In genomic region chr17:44767493-44767892, GRCh38 we compare ENCODE assay signal across 22 cellular contexts. TPM values are rescaled to one million over a fixed set of nuclear protein-coding genes. Genes with fewer than 3 reads are reported as not detected.
DNase-seq lines count a peak whose midpoint lies in the region; ATAC-seq, FAIRE-seq and TF ChIP-seq lines count a peak whose summit lies in the region.
"Had no signal": no experiment of that assay in that cellular context is flagged by ENCODE, and none has a peak within 500 bp of the region (broad histone marks: within the 10 kb centered on the region; RNA-seq: fewer than 3 reads in every experiment).

No MANE protein-coding gene starts in this region.

- no peaks in the 10 kb centered on the region for H3K79me2 ChIP-seq in K562 (ENCODE audit: control insufficient read depth, insufficient read depth, low read length)

- H4K20me1 ChIP-seq in K562 (replicated peaks; ENCODE audit: control insufficient read depth, insufficient read depth, low read length) = no peaks in the 10 kb centered on the region

- BruUV-seq in K562 (replicated peaks; lab: Mats Ljungman, UMichigan) = no TSS peak

- H3K27me3 ChIP-seq in K562 (ENCODE audit: control insufficient read depth in 2 of 2, insufficient read depth in 2 of 2, low read length in 2 of 2) = peaks cover under 1 to 29% of the 10 kb centered on the region in 2 experiments; a peak in 3 of 5 replicates
- peaks cover 0 to 5% (median 0%) of the 10 kb centered on the region in 3 donors for H3K27me3 ChIP-seq in psoas muscle (ENCODE audit: insufficient read depth in 3 of 3, low read length in 2 of 3)

- no peak overlapping the region for H3K4me3 Mint-ChIP-seq in stimulated activated naive B cell treated with anti-CD40 and anti-IgM and Interleukin-4, amounts not matched to agents 10 μg/mL and 1 μg/mL and 100 μg/mL, for 72 hours
- H3K4me3 Mint-ChIP-seq: CD4-positive, alpha-beta T cell; HFFc6; stimulated activated naive CD8-positive, alpha-beta T cell treated with anti-CD3 and anti-CD28 coated beads, Interleukin-15, Interleukin-2, amounts not matched to agents 100 ng/mL and 50 ng/mL, for 24 hours had no signal

- in situ Hi-C loops in K562 (cut with MboI) = no loop called here

- peak overlapping the region in 1 of 2 experiments; percentile 45; a peak in 2 of 4 replicates for H3K9ac ChIP-seq in K562 (ENCODE audit: insufficient read depth in 1 of 2, low read depth in 2 of 2, low read length in 2 of 2)

- H3K4me1 ChIP-seq in K562 (replicated peaks in 1 of 2; ENCODE audit: control insufficient read depth in 2 of 2, insufficient read depth in 2 of 2, low read length in 2 of 2) (peaks cover 0 to 33% of the 10 kb centered on the region in 2 experiments; a peak in 2 of 5 replicates), psoas muscle (no peaks in the 10 kb centered on the region)
- H3K4me1 ChIP-seq: esophagus muscularis mucosa, sigmoid colon, upper lobe of left lung had no signal

- H3K4me2 ChIP-seq in K562 (ENCODE audit: insufficient read depth, low read length) = no peak overlapping the region

- TF ChIP-seq CTCF in K562 (IDR thresholded peaks at IDR 0.05 in 2 of 3, conservative IDR thresholded peaks at IDR 0.05 in 1 of 3; ENCODE audit: insufficient read depth in 2 of 3, low read depth in 1 of 3, low read length in 3 of 3) = no peak
- no peak for TF ChIP-seq CTCF in psoas muscle (IDR thresholded peaks at IDR 0.05)

- H3K4me3 ChIP-seq in K562 = no peak overlapping the region
- H3K4me3 ChIP-seq in psoas muscle = no peak overlapping the region
- H3K4me3 ChIP-seq: esophagus muscularis mucosa, left ventricle myocardium inferior, sigmoid colon, upper lobe of left lung had no signal

- CTCF ChIA-PET in K562 (lab: Yijun Ruan, JAX; ENCODE audit: low intra/inter-chr PET ratio) = no interaction called here

- intact Hi-C loops in Right ventricle myocardium inferior (cut with DNase I) (no loop called here), cardiac septum (cut with DNase I) (no loop called here), K562 (cut with micrococcal nuclease) (no loop called here), psoas muscle (cut with DNase I) (no loop called here)

- H3K27ac Mint-ChIP-seq in stimulated activated naive B cell treated with anti-CD40 and anti-IgM and Interleukin-4, amounts not matched to agents 10 μg/mL and 1 μg/mL and 100 μg/mL, for 72 hours = peak overlapping the region; percentile 73
- H3K27ac Mint-ChIP-seq: CD4-positive, alpha-beta T cell; HFFc6; stimulated activated naive CD8-positive, alpha-beta T cell treated with anti-CD3 and anti-CD28 coated beads, Interleukin-15, Interleukin-2, amounts not matched to agents 100 ng/mL and 50 ng/mL, for 24 hours had no signal

- H3K9me1 ChIP-seq in K562 (ENCODE audit: control insufficient read depth, insufficient read depth, low read length) = no peaks in the 10 kb centered on the region

- no peak for TF ChIP-seq EP300 in K562 (IDR thresholded peaks at IDR 0.05; ENCODE audit: low read length)

- TF ChIP-seq POLR2A in K562 (conservative IDR thresholded peaks at IDR 0.05) = no peak

- H3K27me3 Mint-ChIP-seq in stimulated activated naive B cell treated with anti-CD40 and anti-IgM and Interleukin-4, amounts not matched to agents 10 μg/mL and 1 μg/mL and 100 μg/mL, for 72 hours = peaks cover 16 to 37% of the 10 kb centered on the region in 2 donors

- DNase-seq in Right ventricle myocardium inferior (ENCODE audit: missing footprints) (peak; percentile 13), cardiac septum (ENCODE audit: low spot score) (no peak), NCI-H146 (lab: John Stamatoyannopoulos, UW) (peak; percentile 81), K562 (ENCODE audit: extremely low read depth in 1 of 4, low spot score in 3 of 4) (no peak), psoas muscle (no peak), H4 (ENCODE audit: low spot score) (no peak), NCI-H1105 treated with DMSO at 0.1 percent for 48 hours (lab: John Stamatoyannopoulos, UW) (no peak)
- no peak for DNase-seq in stimulated activated naive B cell treated with anti-CD40 and anti-IgM and Interleukin-4, amounts not matched to agents 10 μg/mL and 1 μg/mL and 100 μg/mL, for 72 hours
- DNase-seq: ACHN; activated CD4-positive, alpha-beta T cell treated with anti-CD3 and anti-CD28 coated beads for 4 hours; activated gamma-delta T cell; CD4-positive, alpha-beta T cell; DMS79; HFFc6; Kasumi-1; left ventricle myocardium inferior; NCI-H1436; SHP77 treated with DMSO at 0.1 percent for 48 hours; sigmoid colon had no signal

- ATAC-seq in Right ventricle myocardium inferior (no peak), K562 (peak; percentile 13; the same call in 2 of the 3 replicates), psoas muscle (no peak)
- ATAC-seq in stimulated activated naive B cell treated with anti-CD40 and anti-IgM and Interleukin-4, amounts not matched to agents 10 μg/mL and 1 μg/mL and 100 μg/mL, for 72 hours (replicated peaks) = peak; percentile 79 to 80

- no peak overlapping the region for H3K27ac ChIP-seq in K562 (ENCODE audit: extremely low read depth, low read depth, low read length)
- H3K27ac ChIP-seq in psoas muscle = no peak overlapping the region
- H3K27ac ChIP-seq: esophagus muscularis mucosa, left ventricle myocardium inferior, sigmoid colon, upper lobe of left lung had no signal

- peaks cover 5 to 16% of the 10 kb centered on the region in 2 donors for H3K4me1 Mint-ChIP-seq in stimulated activated naive B cell treated with anti-CD40 and anti-IgM and Interleukin-4, amounts not matched to agents 10 μg/mL and 1 μg/mL and 100 μg/mL, for 72 hours

- no peaks in the 10 kb centered on the region for H3K9me3 Mint-ChIP-seq in stimulated activated naive B cell treated with anti-CD40 and anti-IgM and Interleukin-4, amounts not matched to agents 10 μg/mL and 1 μg/mL and 100 μg/mL, for 72 hours
- H3K9me3 Mint-ChIP-seq: CD4-positive, alpha-beta T cell; HFFc6; stimulated activated naive CD8-positive, alpha-beta T cell treated with anti-CD3 and anti-CD28 coated beads, Interleukin-15, Interleukin-2, amounts not matched to agents 100 ng/mL and 50 ng/mL, for 24 hours had no signal

- TF ChIP-seq RAD21 in K562 (CRISPR knock-in tag; conservative IDR thresholded peaks at IDR 0.05 in 1 of 2, IDR thresholded peaks at IDR 0.05 in 1 of 2) = no peak

- no peaks in the 10 kb centered on the region for H3K9me3 ChIP-seq in K562 (replicated peaks; ENCODE audit: control insufficient read depth, insufficient read depth, low read depth, low read length)
- H3K9me3 ChIP-seq in psoas muscle = no peaks in the 10 kb centered on the region
- H3K9me3 ChIP-seq: esophagus muscularis mucosa, left ventricle myocardium inferior, sigmoid colon, upper lobe of left lung had no signal

- H3K36me3 ChIP-seq in K562 (ENCODE audit: control insufficient read depth, insufficient read depth, low read length) = no peaks in the 10 kb centered on the region
- no peaks in the 10 kb centered on the region for H3K36me3 ChIP-seq in psoas muscle (ENCODE audit: insufficient read depth in 1 of 2, low read depth in 1 of 2)
- H3K36me3 ChIP-seq: esophagus muscularis mucosa, left ventricle myocardium inferior, sigmoid colon, upper lobe of left lung had no signal

- POLR2A ChIA-PET in K562 (lab: Yijun Ruan, JAX) = no interaction called here

- FAIRE-seq in K562 (lab: Jason Lieb, UNC) = no peak

- 0% methylated on average over 2 of the region's 4 CpGs for WGBS in K562 (ENCODE audit: insufficient coverage, low coverage, missing lambda C conversion rate)
- WGBS in psoas muscle, 3 donors = 76 to 81% (median 81%) methylated on average over 4 of the region's 4 CpGs

- H3K36me3 Mint-ChIP-seq in stimulated activated naive B cell treated with anti-CD40 and anti-IgM and Interleukin-4, amounts not matched to agents 10 μg/mL and 1 μg/mL and 100 μg/mL, for 72 hours = no peaks in the 10 kb centered on the region

- H2AFZ ChIP-seq in K562 (ENCODE audit: low read depth, low read length) = no peak overlapping the region

RNA-seq across cellular contexts. Expression of gene ADAM11, which starts 8.7 kb away (rescaled TPM):
- total RNA-seq in Right ventricle myocardium inferior = 20.0 TPM
- 1.00 TPM for total RNA-seq in cardiac septum
- 1.0 and 1.4 TPM in 2 replicates for total RNA-seq in K562 (2011; cell fraction: chromatin; rRNA removed; ENCODE audit: low replicate concordance)
- total RNA-seq in K562 (2011; cell fraction: nucleolus; rRNA removed) = 1.6 and 2.0 TPM in 2 replicates
- total RNA-seq in K562 (2011; cell fraction: nucleoplasm; rRNA removed) = 0.22 and 0.76 TPM in 2 replicates
- total RNA-seq in K562 (2014; rRNA removed) = 0.14 and 0.41 TPM in 2 replicates
- total RNA-seq in K562 (2014; rRNA removed; fragmentation: Illumina TruSeq; extraction: Trizol) = not detected in 2 replicates
- total RNA-seq in K562 (2015; rRNA removed; fragmentation: Illumina TruSeq; extraction: Trizol) = 0.04 TPM in 2 replicates
- 0.18 and 0.31 TPM in 2 replicates for total RNA-seq in K562 (2021)
- 0.15 and 0.23 TPM in 2 replicates for polyA plus RNA-seq in K562 (2011; rRNA removed)
- 0.13 and 0.16 TPM in 2 replicates for polyA plus RNA-seq in K562 (2011; cell fraction: cytosol; rRNA removed)
- polyA plus RNA-seq in K562 (2011; cell fraction: nucleus; rRNA removed) = 1.7 and 1.8 TPM in 2 replicates
- 0.22 and 0.30 TPM in 2 replicates for polyA plus RNA-seq in K562 (2012)
- polyA plus RNA-seq in K562 (2014; fragmentation: Illumina TruSeq; extraction: Trizol) = 0.08 and 0.10 TPM in 2 replicates
- polyA plus RNA-seq in K562 (2014; fragmentation: Nextera tagmentation; extraction: Ambion mirVana) = under 1 TPM in 1 of 2 experiments, not detected in 1; 0.01 TPM
- polyA plus RNA-seq in K562 (2014; rRNA removed) = 0.17 and 0.84 TPM in 2 replicates
- polyA minus RNA-seq in K562 (2011; rRNA and poly(A)+ RNA removed) = 0.06 and 0.39 TPM in 2 replicates
- polyA minus RNA-seq in K562 (2011; cell fraction: cytosol; rRNA and poly(A)+ RNA removed) = not detected in 2 replicates
- polyA minus RNA-seq in K562 (2011; cell fraction: nucleus; rRNA and poly(A)+ RNA removed) = 0.27 and 0.44 TPM in 2 replicates
- under 1 TPM in 2 of 4 donors, not detected in 2; 0.15 to 0.26 TPM for total RNA-seq in psoas muscle
- polyA plus RNA-seq in psoas muscle = under 1 TPM; 0.03 to 0.21 (median 0.05) TPM
- total RNA-seq in H4 (2014; rRNA removed; shearing (Covaris generic)) = 1.4 and 2.3 TPM in 2 replicates

RNA-seq across cellular contexts. Expression of gene DBF4B, which starts 59.0 kb away (rescaled TPM):
- total RNA-seq in Right ventricle myocardium inferior = 3.8 TPM
- 5.9 TPM for total RNA-seq in cardiac septum
- total RNA-seq in K562 (2011; cell fraction: chromatin; rRNA removed; ENCODE audit: low replicate concordance) = 70.0 and 132 TPM in 2 replicates
- 61.5 and 66.2 TPM in 2 replicates for total RNA-seq in K562 (2011; cell fraction: nucleolus; rRNA removed)
- total RNA-seq in K562 (2011; cell fraction: nucleoplasm; rRNA removed) = 79.9 and 98.9 TPM in 2 replicates
- 13.0 and 13.7 TPM in 2 replicates for total RNA-seq in K562 (2014; rRNA removed)
- 12.3 and 12.5 TPM in 2 replicates for total RNA-seq in K562 (2014; rRNA removed; fragmentation: Illumina TruSeq; extraction: Trizol)
- 11.8 and 14.6 TPM in 2 replicates for total RNA-seq in K562 (2015; rRNA removed; fragmentation: Illumina TruSeq; extraction: Trizol)
- 24.0 and 26.9 TPM in 2 replicates for total RNA-seq in K562 (2021)
- polyA plus RNA-seq in K562 (2011; rRNA removed) = 21.8 and 26.8 TPM in 2 replicates
- 15.8 and 20.4 TPM in 2 replicates for polyA plus RNA-seq in K562 (2011; cell fraction: cytosol; rRNA removed)
- polyA plus RNA-seq in K562 (2011; cell fraction: nucleus; rRNA removed) = 47.2 and 70.7 TPM in 2 replicates
- polyA plus RNA-seq in K562 (2012) = 16.1 and 24.5 TPM in 2 replicates
- 26.6 and 27.4 TPM in 2 replicates for polyA plus RNA-seq in K562 (2014; fragmentation: Illumina TruSeq; extraction: Trizol)
- polyA plus RNA-seq in K562 (2014; fragmentation: Nextera tagmentation; extraction: Ambion mirVana) = 1 to 10 TPM; 2.5 to 2.9 TPM
- 20.4 and 21.7 TPM in 2 replicates for polyA plus RNA-seq in K562 (2014; rRNA removed)
- polyA minus RNA-seq in K562 (2011; rRNA and poly(A)+ RNA removed) = 13.6 and 14.5 TPM in 2 replicates
- 9.8 and 13.2 TPM in 2 replicates for polyA minus RNA-seq in K562 (2011; cell fraction: cytosol; rRNA and poly(A)+ RNA removed)
- 11.0 and 11.4 TPM in 2 replicates for polyA minus RNA-seq in K562 (2011; cell fraction: nucleus; rRNA and poly(A)+ RNA removed)
- 1 to 10 TPM; 2.0 to 3.9 (median 3.1) TPM for total RNA-seq in psoas muscle
- polyA plus RNA-seq in psoas muscle = 1 to 10 TPM in 2 of 3 donors, under 1 TPM in 1; 0.79 to 5.0 (median 3.2) TPM
- 8.7 and 9.2 TPM in 2 replicates for total RNA-seq in H4 (2014; rRNA removed; shearing (Covaris generic))

Comparison
In these comparisons a context has a peak if more than half of its experiments do, and no peak if none do; other contexts are left out.
1. DNase-seq: peak in Right ventricle myocardium inferior (single experiment) and NCI-H146 (single experiment); none in cardiac septum (single experiment), K562 (0 of 4), stimulated activated naive B cell treated with anti-CD40 and anti-IgM and Interleukin-4, amounts not matched to agents 10 μg/mL and 1 μg/mL and 100 μg/mL, for 72 hours (single experiment), psoas muscle (0 of 2), H4 (single experiment) and NCI-H1105 treated with DMSO at 0.1 percent for 48 hours (single experiment).
2. ATAC-seq: peak in K562 (single experiment) and stimulated activated naive B cell treated with anti-CD40 and anti-IgM and Interleukin-4, amounts not matched to agents 10 μg/mL and 1 μg/mL and 100 μg/mL, for 72 hours (2 of 2); none in Right ventricle myocardium inferior (single experiment) and psoas muscle (0 of 4).